ENCODE assay signal across 15 cellular contexts in the genomic region with DNA sequence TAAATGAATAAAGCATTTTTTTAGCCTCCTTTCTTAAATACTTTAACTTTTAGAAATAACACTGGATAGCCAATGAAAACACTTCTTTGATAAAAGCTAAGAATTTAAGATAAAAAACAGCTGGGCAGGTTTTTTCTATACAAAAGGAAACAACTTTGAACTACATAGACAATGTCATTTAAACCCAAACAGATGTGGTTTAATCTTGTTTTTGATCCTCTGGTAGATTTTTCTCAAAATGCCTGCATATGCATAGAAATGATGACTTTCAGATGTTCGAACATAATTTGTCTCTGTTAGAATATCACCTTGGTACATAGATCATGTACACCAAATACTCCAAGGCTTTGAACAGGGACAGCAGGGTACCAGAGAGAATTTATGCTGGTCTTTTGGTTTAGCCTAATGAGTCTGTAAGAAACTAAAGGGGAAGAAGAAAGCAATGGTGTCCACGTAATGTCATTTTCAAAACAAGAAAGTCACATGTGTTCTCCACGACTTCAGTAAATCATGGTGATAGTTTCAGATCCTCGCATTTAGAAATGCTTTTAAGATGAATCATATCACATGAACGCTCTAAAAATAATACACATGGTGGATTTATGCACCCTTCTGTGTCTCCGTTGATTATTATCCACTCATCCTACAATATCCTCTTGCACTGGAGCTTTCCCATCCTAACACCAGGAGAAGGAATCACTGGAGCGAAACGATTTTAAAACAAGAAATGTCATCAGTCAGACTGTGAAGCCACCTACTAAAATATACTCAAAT.
A peak's percentile ranks its signal among the peaks of the same experiment; 100 is the strongest.
DNase-seq lines count a peak whose midpoint lies in the region; ATAC-seq and TF ChIP-seq lines count a peak whose summit lies in the region.
"Had no signal": no experiment of that assay in that cellular context is flagged by ENCODE, and none has a peak within 500 bp of the region (broad histone marks: within the 10 kb centered on the region; RNA-seq: fewer than 3 reads in every experiment).

No MANE protein-coding gene starts in this region.

- intact Hi-C loops in psoas muscle (cut with DNase I) = loop anchor here in 1 of 2 donors (5.0 kb wide), 1 partner anchor 158 kb away; no protein-coding TSS in a partner anchor

- TF ChIP-seq POLR2A in GM18505 (IDR thresholded peaks at IDR 0.05; ENCODE audit: borderline replicate concordance, extremely low read depth, insufficient read depth, insufficient read length) = no peak

- DNase-seq in EH (ENCODE audit: low read depth) = peak; percentile 87
- peak; percentile 44 for DNase-seq in SK-MEL-5 (ENCODE audit: low read depth, low spot score)
- peak; percentile 59 for DNase-seq in fibroblast of peridontal ligament (ENCODE audit: extremely low read depth)
- no peak for DNase-seq in psoas muscle
- DNase-seq in NOMO-1 treated with dmso at 0.1 percent for 144 hours (lab: John Stamatoyannopoulos, UW; ENCODE audit: unreplicated experiment) = no peak
- no peak for DNase-seq in NCI-H345 (lab: John Stamatoyannopoulos, UW)
- DNase-seq in hypothalamus (lab: John Stamatoyannopoulos, UW) = no peak
- DNase-seq: BE2C; body of pancreas; effector CD4-positive, alpha-beta T cell; islet precursor cell; NCI-H2171 treated with DMSO at 0.1 percent for 48 hours had no signal

- H3K27ac ChIP-seq in psoas muscle = peak overlapping the region; percentile 66
- H3K27ac ChIP-seq: body of pancreas, suprapubic skin, VCaP had no signal

- H3K36me3 ChIP-seq in psoas muscle (ENCODE audit: insufficient read depth in 1 of 2, low read depth in 1 of 2) = no peaks in the 10 kb centered on the region
- H3K36me3 ChIP-seq: BE2C, suprapubic skin had no signal

- no peak overlapping the region for H3K4me3 ChIP-seq in psoas muscle
- H3K4me3 ChIP-seq: body of pancreas, suprapubic skin had no signal

- no peak for TF ChIP-seq CTCF in psoas muscle (IDR thresholded peaks at IDR 0.05)

- 40 to 52% (median 42%) methylated on average over 8 of the region's 8 CpGs for WGBS in psoas muscle, 3 donors

- ATAC-seq in psoas muscle (peak; percentile 47 to 78 (median 58)), GM18505 (IDR thresholded peaks at IDR 0.05; ENCODE audit: unreplicated experiment) (no peak)
- ATAC-seq: body of pancreas had no signal

- no peaks in the 10 kb centered on the region for H3K27me3 ChIP-seq in psoas muscle (ENCODE audit: insufficient read depth in 3 of 3, low read length in 2 of 3)
- H3K27me3 ChIP-seq: BE2C, suprapubic skin had no signal

- in situ Hi-C loops in SK-MEL-5 (cut with HindIII; ENCODE audit: low pct_unique_long_range_greater_than_20kb, low sequenced_read_pairs) = no loop called here

- no peaks in the 10 kb centered on the region for H3K9me3 ChIP-seq in psoas muscle
- H3K9me3 ChIP-seq: BE2C, body of pancreas, suprapubic skin had no signal

- H3K4me1 ChIP-seq in psoas muscle = peaks cover 9% of the 10 kb centered on the region
- H3K4me1 ChIP-seq: BE2C, body of pancreas, suprapubic skin had no signal

Comparison
In these comparisons a context has a peak if more than half of its experiments do, and no peak if none do; other contexts are left out.
1. DNase-seq: peak in EH (single experiment), SK-MEL-5 (single experiment) and fibroblast of peridontal ligament (single experiment); none in psoas muscle (0 of 2), NOMO-1 treated with dmso at 0.1 percent for 144 hours (single experiment), NCI-H345 (single experiment) and hypothalamus (0 of 51).